1 cellular context compared by ENCODE assay signal in the genomic region with DNA sequence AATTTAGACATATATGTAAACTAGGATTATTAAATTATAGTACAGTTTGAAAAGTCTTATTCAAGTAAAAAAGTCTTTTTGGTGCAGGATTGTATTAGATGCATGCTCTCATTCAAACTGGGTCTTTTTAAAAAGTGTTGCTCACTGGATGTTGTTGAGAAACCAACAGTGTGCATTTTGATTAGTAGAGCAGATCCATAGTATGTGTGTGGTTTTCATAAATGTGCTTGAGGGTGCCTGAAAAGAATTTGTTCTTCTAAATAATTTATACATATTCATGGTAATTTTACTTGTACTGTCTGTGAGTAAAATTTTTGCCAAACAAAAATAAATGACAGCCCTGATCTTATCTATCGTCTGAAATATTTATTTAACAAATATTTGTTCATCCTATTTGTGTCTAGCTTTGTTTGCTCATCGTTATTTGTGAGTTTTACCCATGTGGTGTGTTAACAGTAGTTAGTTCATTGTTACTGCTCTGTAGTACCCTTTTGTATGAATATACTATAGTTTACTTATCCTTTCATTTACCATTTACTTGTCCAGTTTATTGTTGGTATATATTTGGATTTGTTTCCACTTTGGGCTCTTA.
A peak's percentile ranks its signal among the peaks of the same experiment; 100 is the strongest.
TF ChIP-seq lines count a peak whose summit lies in the region.

No MANE protein-coding gene starts in this region.

TF ChIP-seq in HepG2, 621 proteins besides CTCF, POLR2A, EP300 and RAD21 (continues in another document):
- no peak for TF ChIP-seq PHB2 (IDR thresholded peaks at IDR 0.05; ENCODE audit: partially characterized antibody)
- no peak for TF ChIP-seq SOX13 (IDR thresholded peaks at IDR 0.05)
- peak in 1 of 2 experiments; percentile 91; a peak in 2 of 4 replicates for TF ChIP-seq SOX13 (CRISPR knock-in tag; conservative IDR thresholded peaks at IDR 0.05 in 1 of 2, IDR thresholded peaks at IDR 0.05 in 1 of 2)
- TF ChIP-seq SOX6 (IDR thresholded peaks at IDR 0.05) = no peak
- TF ChIP-seq SOX6 (CRISPR knock-in tag; IDR thresholded peaks at IDR 0.05) = peak; percentile 54; the same call in 1 of the 2 replicates
- peak; percentile 80 for TF ChIP-seq FOXA3 (CRISPR knock-in tag; IDR thresholded peaks at IDR 0.05)
- TF ChIP-seq ZBTB39 (CRISPR knock-in tag; IDR thresholded peaks at IDR 0.05) = no peak
- peak; percentile 43; the same call in 1 of the 2 replicates for TF ChIP-seq FOXA1 (IDR thresholded peaks at IDR 0.05)
- TF ChIP-seq FOXA1 (CRISPR knock-in tag; IDR thresholded peaks at IDR 0.05) = peak; percentile 31; the same call in 1 of the 2 replicates
- TF ChIP-seq CREB1 (IDR thresholded peaks at IDR 0.05) = no peak
- TF ChIP-seq CREB1 (CRISPR knock-in tag; IDR thresholded peaks at IDR 0.05) = 0 out of 2 replicates have a peak, but pooled peaks have one; percentile 27
- TF ChIP-seq, protein P1, sequence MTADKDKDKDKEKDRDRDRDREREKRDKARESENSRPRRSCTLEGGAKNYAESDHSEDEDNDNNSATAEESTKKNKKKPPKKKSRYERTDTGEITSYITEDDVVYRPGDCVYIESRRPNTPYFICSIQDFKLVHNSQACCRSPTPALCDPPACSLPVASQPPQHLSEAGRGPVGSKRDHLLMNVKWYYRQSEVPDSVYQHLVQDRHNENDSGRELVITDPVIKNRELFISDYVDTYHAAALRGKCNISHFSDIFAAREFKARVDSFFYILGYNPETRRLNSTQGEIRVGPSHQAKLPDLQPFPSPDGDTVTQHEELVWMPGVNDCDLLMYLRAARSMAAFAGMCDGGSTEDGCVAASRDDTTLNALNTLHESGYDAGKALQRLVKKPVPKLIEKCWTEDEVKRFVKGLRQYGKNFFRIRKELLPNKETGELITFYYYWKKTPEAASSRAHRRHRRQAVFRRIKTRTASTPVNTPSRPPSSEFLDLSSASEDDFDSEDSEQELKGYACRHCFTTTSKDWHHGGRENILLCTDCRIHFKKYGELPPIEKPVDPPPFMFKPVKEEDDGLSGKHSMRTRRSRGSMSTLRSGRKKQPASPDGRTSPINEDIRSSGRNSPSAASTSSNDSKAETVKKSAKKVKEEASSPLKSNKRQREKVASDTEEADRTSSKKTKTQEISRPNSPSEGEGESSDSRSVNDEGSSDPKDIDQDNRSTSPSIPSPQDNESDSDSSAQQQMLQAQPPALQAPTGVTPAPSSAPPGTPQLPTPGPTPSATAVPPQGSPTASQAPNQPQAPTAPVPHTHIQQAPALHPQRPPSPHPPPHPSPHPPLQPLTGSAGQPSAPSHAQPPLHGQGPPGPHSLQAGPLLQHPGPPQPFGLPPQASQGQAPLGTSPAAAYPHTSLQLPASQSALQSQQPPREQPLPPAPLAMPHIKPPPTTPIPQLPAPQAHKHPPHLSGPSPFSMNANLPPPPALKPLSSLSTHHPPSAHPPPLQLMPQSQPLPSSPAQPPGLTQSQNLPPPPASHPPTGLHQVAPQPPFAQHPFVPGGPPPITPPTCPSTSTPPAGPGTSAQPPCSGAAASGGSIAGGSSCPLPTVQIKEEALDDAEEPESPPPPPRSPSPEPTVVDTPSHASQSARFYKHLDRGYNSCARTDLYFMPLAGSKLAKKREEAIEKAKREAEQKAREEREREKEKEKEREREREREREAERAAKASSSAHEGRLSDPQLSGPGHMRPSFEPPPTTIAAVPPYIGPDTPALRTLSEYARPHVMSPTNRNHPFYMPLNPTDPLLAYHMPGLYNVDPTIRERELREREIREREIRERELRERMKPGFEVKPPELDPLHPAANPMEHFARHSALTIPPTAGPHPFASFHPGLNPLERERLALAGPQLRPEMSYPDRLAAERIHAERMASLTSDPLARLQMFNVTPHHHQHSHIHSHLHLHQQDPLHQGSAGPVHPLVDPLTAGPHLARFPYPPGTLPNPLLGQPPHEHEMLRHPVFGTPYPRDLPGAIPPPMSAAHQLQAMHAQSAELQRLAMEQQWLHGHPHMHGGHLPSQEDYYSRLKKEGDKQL (CRISPR knock-in tag; IDR thresholded peaks at IDR 0.05; ENCODE audit: low read depth) = peak; percentile 64
- 0 out of 2 replicates have a peak, but pooled peaks have one; percentile 33 for TF ChIP-seq HDAC2 (CRISPR knock-in tag; IDR thresholded peaks at IDR 0.05)
- no peak for TF ChIP-seq ZNF605 (CRISPR knock-in tag; IDR thresholded peaks at IDR 0.05)
- TF ChIP-seq, protein P2, sequence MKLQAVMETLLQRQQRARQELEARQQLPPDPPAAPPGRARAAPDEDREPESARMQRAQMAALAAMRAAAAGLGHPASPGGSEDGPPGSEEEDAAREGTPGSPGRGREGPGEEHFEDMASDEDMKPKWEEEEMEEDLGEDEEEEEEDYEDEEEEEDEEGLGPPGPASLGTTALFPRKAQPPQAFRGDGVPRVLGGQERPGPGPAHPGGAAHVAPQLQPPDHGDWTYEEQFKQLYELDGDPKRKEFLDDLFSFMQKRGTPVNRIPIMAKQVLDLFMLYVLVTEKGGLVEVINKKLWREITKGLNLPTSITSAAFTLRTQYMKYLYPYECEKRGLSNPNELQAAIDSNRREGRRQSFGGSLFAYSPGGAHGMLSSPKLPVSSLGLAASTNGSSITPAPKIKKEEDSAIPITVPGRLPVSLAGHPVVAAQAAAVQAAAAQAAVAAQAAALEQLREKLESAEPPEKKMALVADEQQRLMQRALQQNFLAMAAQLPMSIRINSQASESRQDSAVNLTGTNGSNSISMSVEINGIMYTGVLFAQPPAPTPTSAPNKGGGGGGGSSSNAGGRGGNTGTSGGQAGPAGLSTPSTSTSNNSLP (IDR thresholded peaks at IDR 0.05; ENCODE audit: low read depth, low read length) = peak; percentile 45; the same call in 1 of the 2 replicates
- peak; percentile 35; the same call in 1 of the 2 replicates for TF ChIP-seq RARA (CRISPR knock-in tag; IDR thresholded peaks at IDR 0.05)
- 0 out of 2 replicates have a peak, but pooled peaks have one; percentile 31 for TF ChIP-seq HHEX (CRISPR knock-in tag; IDR thresholded peaks at IDR 0.05)
- TF ChIP-seq RCOR2 (CRISPR knock-in tag; IDR thresholded peaks at IDR 0.05) = peak; percentile 60; the same call in 1 of the 2 replicates
- TF ChIP-seq HMG20A (CRISPR knock-in tag; IDR thresholded peaks at IDR 0.05; ENCODE audit: borderline replicate concordance) = peak; percentile 54; the same call in 1 of the 2 replicates
- no peak for TF ChIP-seq FOXP1 (IDR thresholded peaks at IDR 0.05)
- TF ChIP-seq FOXP1 (CRISPR knock-in tag; IDR thresholded peaks at IDR 0.05) = peak; percentile 74; the same call in 1 of the 2 replicates
- peak; percentile 69; the same call in 1 of the 2 replicates for TF ChIP-seq GATAD2A (CRISPR knock-in tag; IDR thresholded peaks at IDR 0.05)
- no peak for TF ChIP-seq MAZ (IDR thresholded peaks at IDR 0.05; ENCODE audit: borderline replicate concordance, low read depth, low read length)
- no peak for TF ChIP-seq MAZ (CRISPR knock-in tag; IDR thresholded peaks at IDR 0.05; ENCODE audit: low read depth)
- peak; percentile 27; the same call in 1 of the 2 replicates for TF ChIP-seq RXRB (CRISPR knock-in tag; IDR thresholded peaks at IDR 0.05; ENCODE audit: borderline replicate concordance)
- TF ChIP-seq, protein P3, sequence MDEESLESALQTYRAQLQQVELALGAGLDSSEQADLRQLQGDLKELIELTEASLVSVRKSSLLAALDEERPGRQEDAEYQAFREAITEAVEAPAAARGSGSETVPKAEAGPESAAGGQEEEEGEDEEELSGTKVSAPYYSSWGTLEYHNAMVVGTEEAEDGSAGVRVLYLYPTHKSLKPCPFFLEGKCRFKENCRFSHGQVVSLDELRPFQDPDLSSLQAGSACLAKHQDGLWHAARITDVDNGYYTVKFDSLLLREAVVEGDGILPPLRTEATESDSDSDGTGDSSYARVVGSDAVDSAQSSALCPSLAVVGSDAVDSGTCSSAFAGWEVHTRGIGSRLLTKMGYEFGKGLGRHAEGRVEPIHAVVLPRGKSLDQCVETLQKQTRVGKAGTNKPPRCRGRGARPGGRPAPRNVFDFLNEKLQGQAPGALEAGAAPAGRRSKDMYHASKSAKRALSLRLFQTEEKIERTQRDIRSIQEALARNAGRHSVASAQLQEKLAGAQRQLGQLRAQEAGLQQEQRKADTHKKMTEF (CRISPR knock-in tag; IDR thresholded peaks at IDR 0.05) = peak; percentile 46; the same call in 1 of the 2 replicates
- no peak for TF ChIP-seq MTA1 (CRISPR knock-in tag; IDR thresholded peaks at IDR 0.05; ENCODE audit: borderline replicate concordance)
- TF ChIP-seq ZFAT (CRISPR knock-in tag; conservative IDR thresholded peaks at IDR 0.05) = no peak
- TF ChIP-seq TBX3 (IDR thresholded peaks at IDR 0.05; ENCODE audit: borderline replicate concordance) = peak; percentile 73; the same call in 1 of the 2 replicates
- 0 out of 2 replicates have a peak, but pooled peaks have one; percentile 26 for TF ChIP-seq HDAC1 (CRISPR knock-in tag; IDR thresholded peaks at IDR 0.05)
- peak; percentile 93 for TF ChIP-seq SOX5 (CRISPR knock-in tag; IDR thresholded peaks at IDR 0.05; ENCODE audit: borderline replicate concordance)
- no peak for TF ChIP-seq TAF15 (IDR thresholded peaks at IDR 0.05; ENCODE audit: low read depth, low read length, poor library complexity, severe bottlenecking)
- TF ChIP-seq ARID5B (CRISPR knock-in tag; IDR thresholded peaks at IDR 0.05) = peak; percentile 82
- 0 out of 2 replicates have a peak, but pooled peaks have one; percentile 47 for TF ChIP-seq MIXL1 (CRISPR knock-in tag; IDR thresholded peaks at IDR 0.05)
- peak; percentile 23 for TF ChIP-seq SKI (IDR thresholded peaks at IDR 0.05; ENCODE audit: partially characterized antibody)
- peak; percentile 24; the same call in 1 of the 2 replicates for TF ChIP-seq AHDC1 (CRISPR knock-in tag; IDR thresholded peaks at IDR 0.05; ENCODE audit: borderline replicate concordance)
- TF ChIP-seq NCOA2 (CRISPR knock-in tag; IDR thresholded peaks at IDR 0.05) = peak; percentile 42; the same call in 1 of the 2 replicates
